1 cellular context compared by ENCODE assay signal in the genomic region with DNA sequence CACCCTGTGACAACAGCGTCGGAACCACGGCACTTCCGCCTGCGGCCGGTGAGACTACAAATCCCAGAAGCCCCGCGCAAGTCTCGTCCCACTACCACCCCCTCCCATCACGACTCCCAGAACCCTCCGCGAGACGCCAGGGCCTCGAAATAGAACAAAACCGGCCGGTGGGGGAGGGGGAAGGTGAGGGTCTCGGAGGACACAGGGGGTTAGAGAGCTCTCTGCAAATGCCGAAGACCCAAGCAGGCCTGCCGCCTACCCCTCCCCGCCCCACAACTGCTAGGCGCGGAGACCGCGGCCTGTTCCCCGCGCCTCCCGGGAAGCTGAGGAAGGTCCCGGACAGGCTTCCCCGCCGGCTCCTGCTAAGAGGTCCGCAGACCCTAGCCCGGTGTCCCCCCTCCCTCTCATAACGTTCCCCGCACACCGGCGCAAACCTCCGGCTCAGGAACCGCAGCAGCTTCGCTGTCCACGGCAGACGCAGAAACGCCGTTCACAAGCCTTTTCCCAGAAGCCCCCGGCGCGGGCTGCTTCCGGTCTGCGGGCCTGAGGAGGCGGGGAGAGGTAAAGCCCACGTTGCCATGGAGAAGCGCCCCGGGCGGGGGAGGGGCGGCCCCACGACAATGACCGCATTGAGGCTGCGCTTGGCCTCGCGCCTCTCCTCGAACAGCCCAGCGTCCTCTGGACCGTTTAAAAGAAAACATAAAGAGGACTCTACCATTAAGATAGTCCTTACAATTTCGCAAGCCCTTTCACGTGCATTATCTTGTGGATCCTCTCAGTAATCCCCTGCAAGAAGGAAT.
TF ChIP-seq lines count a peak whose summit lies in the region.

A gene (minus strand): TSS at position 485 of the 800 bp plus-strand sequence. CDS start 3,770 bp downstream, outside the sequence.

TF ChIP-seq in HepG2, 621 proteins besides CTCF, POLR2A, EP300 and RAD21 (continued from another document and continues in another):
- TF ChIP-seq, protein P1, sequence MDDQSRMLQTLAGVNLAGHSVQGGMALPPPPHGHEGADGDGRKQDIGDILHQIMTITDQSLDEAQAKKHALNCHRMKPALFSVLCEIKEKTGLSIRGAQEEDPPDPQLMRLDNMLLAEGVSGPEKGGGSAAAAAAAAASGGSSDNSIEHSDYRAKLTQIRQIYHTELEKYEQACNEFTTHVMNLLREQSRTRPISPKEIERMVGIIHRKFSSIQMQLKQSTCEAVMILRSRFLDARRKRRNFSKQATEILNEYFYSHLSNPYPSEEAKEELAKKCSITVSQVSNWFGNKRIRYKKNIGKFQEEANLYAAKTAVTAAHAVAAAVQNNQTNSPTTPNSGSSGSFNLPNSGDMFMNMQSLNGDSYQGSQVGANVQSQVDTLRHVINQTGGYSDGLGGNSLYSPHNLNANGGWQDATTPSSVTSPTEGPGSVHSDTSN (CRISPR knock-in tag; IDR thresholded peaks at IDR 0.05; ENCODE audit: borderline replicate concordance), result no peak
- TF ChIP-seq, protein P2, sequence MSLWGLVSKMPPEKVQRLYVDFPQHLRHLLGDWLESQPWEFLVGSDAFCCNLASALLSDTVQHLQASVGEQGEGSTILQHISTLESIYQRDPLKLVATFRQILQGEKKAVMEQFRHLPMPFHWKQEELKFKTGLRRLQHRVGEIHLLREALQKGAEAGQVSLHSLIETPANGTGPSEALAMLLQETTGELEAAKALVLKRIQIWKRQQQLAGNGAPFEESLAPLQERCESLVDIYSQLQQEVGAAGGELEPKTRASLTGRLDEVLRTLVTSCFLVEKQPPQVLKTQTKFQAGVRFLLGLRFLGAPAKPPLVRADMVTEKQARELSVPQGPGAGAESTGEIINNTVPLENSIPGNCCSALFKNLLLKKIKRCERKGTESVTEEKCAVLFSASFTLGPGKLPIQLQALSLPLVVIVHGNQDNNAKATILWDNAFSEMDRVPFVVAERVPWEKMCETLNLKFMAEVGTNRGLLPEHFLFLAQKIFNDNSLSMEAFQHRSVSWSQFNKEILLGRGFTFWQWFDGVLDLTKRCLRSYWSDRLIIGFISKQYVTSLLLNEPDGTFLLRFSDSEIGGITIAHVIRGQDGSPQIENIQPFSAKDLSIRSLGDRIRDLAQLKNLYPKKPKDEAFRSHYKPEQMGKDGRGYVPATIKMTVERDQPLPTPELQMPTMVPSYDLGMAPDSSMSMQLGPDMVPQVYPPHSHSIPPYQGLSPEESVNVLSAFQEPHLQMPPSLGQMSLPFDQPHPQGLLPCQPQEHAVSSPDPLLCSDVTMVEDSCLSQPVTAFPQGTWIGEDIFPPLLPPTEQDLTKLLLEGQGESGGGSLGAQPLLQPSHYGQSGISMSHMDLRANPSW (CRISPR knock-in tag; IDR thresholded peaks at IDR 0.05; ENCODE audit: borderline replicate concordance), result no peak
- TF ChIP-seq, protein P3, sequence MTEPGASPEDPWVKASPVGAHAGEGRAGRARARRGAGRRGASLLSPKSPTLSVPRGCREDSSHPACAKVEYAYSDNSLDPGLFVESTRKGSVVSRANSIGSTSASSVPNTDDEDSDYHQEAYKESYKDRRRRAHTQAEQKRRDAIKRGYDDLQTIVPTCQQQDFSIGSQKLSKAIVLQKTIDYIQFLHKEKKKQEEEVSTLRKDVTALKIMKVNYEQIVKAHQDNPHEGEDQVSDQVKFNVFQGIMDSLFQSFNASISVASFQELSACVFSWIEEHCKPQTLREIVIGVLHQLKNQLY (CRISPR knock-in tag; IDR thresholded peaks at IDR 0.05), result no peak
- TF ChIP-seq DR1 (CRISPR knock-in tag; IDR thresholded peaks at IDR 0.05) (peak; percentile 50; the same call in 1 of the 2 replicates), ZNF430 (CRISPR knock-in tag; IDR thresholded peaks at IDR 0.05) (peak; percentile 86; the same call in 1 of the 2 replicates), ZNF232 (CRISPR knock-in tag; IDR thresholded peaks at IDR 0.05; ENCODE audit: borderline replicate concordance) (0 out of 2 replicates have a peak, but pooled peaks have one; percentile 57), NCOA5 (CRISPR knock-in tag; IDR thresholded peaks at IDR 0.05) (no peak), ZNF790 (CRISPR knock-in tag; IDR thresholded peaks at IDR 0.05; ENCODE audit: borderline replicate concordance) (no peak), MEF2D (CRISPR knock-in tag; IDR thresholded peaks at IDR 0.05) (peak; percentile 34; the same call in 1 of the 2 replicates), KAT8 (CRISPR knock-in tag; IDR thresholded peaks at IDR 0.05) (peak; percentile 83), GLI4 (CRISPR knock-in tag; IDR thresholded peaks at IDR 0.05; ENCODE audit: borderline replicate concordance) (no peak), KAT2B (IDR thresholded peaks at IDR 0.05; ENCODE audit: borderline replicate concordance, low read depth, low read length) (no peak), ZFP82 (CRISPR knock-in tag; IDR thresholded peaks at IDR 0.05; ENCODE audit: borderline replicate concordance) (peak; percentile 82; the same call in 1 of the 2 replicates), ZNF274 (CRISPR knock-in tag; IDR thresholded peaks at IDR 0.05) (peak; percentile 90), BCL6 (CRISPR knock-in tag; IDR thresholded peaks at IDR 0.05) (peak; percentile 43; the same call in 1 of the 2 replicates), SIX4 (CRISPR knock-in tag; IDR thresholded peaks at IDR 0.05) (no peak), GATA4 (IDR thresholded peaks at IDR 0.05; ENCODE audit: borderline replicate concordance, low read depth) (no peak; the same call in 1 of the 2 replicates), KLF12 (CRISPR knock-in tag; IDR thresholded peaks at IDR 0.05; ENCODE audit: borderline replicate concordance) (0 out of 2 replicates have a peak, but pooled peaks have one; percentile 22), ZNF207 (IDR thresholded peaks at IDR 0.05; ENCODE audit: borderline replicate concordance) (no peak), FOXP1 (IDR thresholded peaks at IDR 0.05) (no peak), FOXP1 (CRISPR knock-in tag; IDR thresholded peaks at IDR 0.05) (no peak; the same call in 1 of the 2 replicates), TARDBP (CRISPR knock-in tag; IDR thresholded peaks at IDR 0.05) (peak; percentile 60), ZNF382 (CRISPR knock-in tag; IDR thresholded peaks at IDR 0.05; ENCODE audit: borderline replicate concordance) (no peak), ZNF839 (CRISPR knock-in tag; IDR thresholded peaks at IDR 0.05; ENCODE audit: borderline replicate concordance) (no peak), ZNF20 (CRISPR knock-in tag; IDR thresholded peaks at IDR 0.05) (peak; percentile 75; the same call in 1 of the 2 replicates)
- TF ChIP-seq, protein P4, sequence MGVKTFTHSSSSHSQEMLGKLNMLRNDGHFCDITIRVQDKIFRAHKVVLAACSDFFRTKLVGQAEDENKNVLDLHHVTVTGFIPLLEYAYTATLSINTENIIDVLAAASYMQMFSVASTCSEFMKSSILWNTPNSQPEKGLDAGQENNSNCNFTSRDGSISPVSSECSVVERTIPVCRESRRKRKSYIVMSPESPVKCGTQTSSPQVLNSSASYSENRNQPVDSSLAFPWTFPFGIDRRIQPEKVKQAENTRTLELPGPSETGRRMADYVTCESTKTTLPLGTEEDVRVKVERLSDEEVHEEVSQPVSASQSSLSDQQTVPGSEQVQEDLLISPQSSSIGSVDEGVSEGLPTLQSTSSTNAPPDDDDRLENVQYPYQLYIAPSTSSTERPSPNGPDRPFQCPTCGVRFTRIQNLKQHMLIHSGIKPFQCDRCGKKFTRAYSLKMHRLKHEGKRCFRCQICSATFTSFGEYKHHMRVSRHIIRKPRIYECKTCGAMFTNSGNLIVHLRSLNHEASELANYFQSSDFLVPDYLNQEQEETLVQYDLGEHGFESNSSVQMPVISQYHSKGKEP (CRISPR knock-in tag; IDR thresholded peaks at IDR 0.05), result no peak
- TF ChIP-seq, protein P5, sequence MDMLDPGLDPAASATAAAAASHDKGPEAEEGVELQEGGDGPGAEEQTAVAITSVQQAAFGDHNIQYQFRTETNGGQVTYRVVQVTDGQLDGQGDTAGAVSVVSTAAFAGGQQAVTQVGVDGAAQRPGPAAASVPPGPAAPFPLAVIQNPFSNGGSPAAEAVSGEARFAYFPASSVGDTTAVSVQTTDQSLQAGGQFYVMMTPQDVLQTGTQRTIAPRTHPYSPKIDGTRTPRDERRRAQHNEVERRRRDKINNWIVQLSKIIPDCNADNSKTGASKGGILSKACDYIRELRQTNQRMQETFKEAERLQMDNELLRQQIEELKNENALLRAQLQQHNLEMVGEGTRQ (IDR thresholded peaks at IDR 0.05; ENCODE audit: low read depth, low read length), result no peak
- TF ChIP-seq, protein P5 (CRISPR knock-in tag; IDR thresholded peaks at IDR 0.05; ENCODE audit: borderline replicate concordance), result no peak
- TF ChIP-seq, protein P6, sequence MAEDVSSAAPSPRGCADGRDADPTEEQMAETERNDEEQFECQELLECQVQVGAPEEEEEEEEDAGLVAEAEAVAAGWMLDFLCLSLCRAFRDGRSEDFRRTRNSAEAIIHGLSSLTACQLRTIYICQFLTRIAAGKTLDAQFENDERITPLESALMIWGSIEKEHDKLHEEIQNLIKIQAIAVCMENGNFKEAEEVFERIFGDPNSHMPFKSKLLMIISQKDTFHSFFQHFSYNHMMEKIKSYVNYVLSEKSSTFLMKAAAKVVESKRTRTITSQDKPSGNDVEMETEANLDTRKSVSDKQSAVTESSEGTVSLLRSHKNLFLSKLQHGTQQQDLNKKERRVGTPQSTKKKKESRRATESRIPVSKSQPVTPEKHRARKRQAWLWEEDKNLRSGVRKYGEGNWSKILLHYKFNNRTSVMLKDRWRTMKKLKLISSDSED (CRISPR knock-in tag; IDR thresholded peaks at IDR 0.05), result no peak
- TF ChIP-seq, protein P7, sequence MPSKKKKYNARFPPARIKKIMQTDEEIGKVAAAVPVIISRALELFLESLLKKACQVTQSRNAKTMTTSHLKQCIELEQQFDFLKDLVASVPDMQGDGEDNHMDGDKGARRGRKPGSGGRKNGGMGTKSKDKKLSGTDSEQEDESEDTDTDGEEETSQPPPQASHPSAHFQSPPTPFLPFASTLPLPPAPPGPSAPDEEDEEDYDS (CRISPR knock-in tag; IDR thresholded peaks at IDR 0.05), result peak; percentile 44
- TF ChIP-seq, protein P8, sequence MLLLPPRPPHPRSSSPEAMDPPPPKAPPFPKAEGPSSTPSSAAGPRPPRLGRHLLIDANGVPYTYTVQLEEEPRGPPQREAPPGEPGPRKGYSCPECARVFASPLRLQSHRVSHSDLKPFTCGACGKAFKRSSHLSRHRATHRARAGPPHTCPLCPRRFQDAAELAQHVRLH (CRISPR knock-in tag; IDR thresholded peaks at IDR 0.05; ENCODE audit: borderline replicate concordance, low read depth), result no peak
- TF ChIP-seq, protein P9, sequence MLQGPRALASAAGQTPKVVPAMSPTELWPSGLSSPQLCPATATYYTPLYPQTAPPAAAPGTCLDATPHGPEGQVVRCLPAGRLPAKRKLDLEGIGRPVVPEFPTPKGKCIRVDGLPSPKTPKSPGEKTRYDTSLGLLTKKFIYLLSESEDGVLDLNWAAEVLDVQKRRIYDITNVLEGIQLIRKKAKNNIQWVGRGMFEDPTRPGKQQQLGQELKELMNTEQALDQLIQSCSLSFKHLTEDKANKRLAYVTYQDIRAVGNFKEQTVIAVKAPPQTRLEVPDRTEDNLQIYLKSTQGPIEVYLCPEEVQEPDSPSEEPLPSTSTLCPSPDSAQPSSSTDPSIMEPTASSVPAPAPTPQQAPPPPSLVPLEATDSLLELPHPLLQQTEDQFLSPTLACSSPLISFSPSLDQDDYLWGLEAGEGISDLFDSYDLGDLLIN (CRISPR knock-in tag; IDR thresholded peaks at IDR 0.05; ENCODE audit: borderline replicate concordance), result peak; percentile 59; the same call in 1 of the 2 replicates
- TF ChIP-seq, protein P10, sequence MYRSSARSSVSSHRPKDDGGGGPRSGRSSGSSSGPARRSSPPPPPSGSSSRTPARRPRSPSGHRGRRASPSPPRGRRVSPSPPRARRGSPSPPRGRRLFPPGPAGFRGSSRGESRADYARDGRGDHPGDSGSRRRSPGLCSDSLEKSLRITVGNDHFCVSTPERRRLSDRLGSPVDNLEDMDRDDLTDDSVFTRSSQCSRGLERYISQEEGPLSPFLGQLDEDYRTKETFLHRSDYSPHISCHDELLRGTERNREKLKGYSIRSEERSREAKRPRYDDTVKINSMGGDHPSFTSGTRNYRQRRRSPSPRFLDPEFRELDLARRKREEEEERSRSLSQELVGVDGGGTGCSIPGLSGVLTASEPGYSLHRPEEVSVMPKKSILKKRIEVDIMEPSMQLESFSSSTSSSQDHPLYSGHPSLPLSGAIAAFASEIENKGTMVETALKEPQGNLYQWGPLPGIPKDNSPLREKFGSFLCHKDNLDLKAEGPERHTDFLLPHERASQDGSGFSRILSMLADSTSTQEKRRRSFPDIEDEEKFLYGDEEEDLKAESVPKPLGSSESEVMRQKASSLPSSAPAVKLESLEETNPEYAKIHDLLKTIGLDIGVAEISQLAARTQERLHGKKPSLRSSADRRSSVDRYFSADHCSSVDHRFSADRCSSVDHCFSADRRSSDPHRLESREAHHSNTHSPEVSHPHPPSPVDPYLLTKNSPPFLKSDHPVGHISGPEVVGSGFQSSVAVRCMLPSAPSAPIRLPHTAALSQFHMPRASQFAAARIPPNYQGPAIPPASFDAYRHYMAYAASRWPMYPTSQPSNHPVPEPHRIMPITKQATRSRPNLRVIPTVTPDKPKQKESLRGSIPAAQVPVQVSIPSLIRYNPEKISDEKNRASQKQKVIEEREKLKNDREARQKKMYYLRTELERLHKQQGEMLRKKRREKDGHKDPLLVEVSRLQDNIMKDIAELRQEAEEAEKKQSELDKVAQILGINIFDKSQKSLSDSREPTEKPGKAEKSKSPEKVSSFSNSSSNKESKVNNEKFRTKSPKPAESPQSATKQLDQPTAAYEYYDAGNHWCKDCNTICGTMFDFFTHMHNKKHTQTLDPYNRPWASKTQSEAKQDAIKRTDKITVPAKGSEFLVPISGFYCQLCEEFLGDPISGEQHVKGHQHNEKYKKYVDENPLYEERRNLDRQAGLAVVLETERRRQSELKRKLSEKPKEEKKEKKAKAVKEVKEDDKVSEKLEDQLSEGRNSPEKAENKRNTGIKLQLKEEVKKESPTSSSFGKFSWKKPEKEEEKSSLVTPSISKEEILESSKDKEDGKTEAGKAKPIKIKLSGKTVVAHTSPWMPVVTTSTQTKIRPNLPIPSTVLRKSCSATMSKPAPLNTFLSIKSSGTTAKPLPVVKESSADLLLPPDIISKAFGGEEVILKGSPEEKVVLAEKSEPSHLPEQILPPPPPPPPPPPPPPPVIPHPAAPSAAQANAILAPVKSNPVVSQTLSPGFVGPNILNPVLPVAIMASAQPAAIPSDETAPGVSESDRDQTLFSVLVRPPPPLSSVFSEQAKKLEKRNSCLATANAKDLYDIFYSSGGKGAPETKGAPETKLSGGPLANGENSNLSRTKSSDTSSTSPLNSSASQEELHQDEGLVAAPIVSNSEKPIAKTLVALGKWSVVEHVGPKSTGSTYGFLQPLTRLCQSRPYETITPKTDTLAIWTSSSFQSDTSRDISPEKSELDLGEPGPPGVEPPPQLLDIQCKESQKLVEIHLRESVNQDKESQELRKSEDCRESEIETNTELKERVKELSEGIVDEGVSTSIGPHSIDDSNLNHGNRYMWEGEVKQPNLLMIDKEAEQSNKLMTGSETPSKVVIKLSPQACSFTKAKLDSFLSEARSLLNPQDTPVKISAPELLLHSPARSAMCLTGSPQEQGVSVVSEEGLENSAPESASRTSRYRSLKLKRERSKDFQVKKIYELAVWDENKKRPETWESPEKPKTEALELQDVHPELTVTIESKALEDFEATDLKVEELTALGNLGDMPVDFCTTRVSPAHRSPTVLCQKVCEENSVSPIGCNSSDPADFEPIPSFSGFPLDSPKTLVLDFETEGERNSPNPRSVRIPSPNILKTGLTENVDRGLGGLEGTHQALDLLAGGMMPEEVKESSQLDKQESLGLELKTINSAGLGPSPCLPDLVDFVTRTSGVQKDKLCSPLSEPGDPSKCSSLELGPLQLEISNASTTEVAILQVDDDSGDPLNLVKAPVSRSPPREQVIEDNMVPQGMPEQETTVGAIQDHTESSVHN (CRISPR knock-in tag; IDR thresholded peaks at IDR 0.05), result no peak; the same call in 1 of the 2 replicates
